In genomic region chr10:23437987-23438546, GRCh38 we compare ENCODE assay signal across 8 cellular contexts. TPM values are rescaled to one million over a fixed set of nuclear protein-coding genes. Genes with fewer than 3 reads are reported as not detected.
DNase-seq lines count a peak whose midpoint lies in the region; ATAC-seq and TF ChIP-seq lines count a peak whose summit lies in the region.

No MANE protein-coding gene starts in this region.

- no peaks in the 10 kb centered on the region for H3K27me3 ChIP-seq in sigmoid colon

- H3K27ac ChIP-seq in VCaP (peak overlapping the region; percentile 90), sigmoid colon (peak overlapping the region; percentile 85 to 99 (median 96))

- WGBS in sigmoid colon, 2 donors = 94 to 97% methylated on average over 20 of the region's 20 CpGs

- TF ChIP-seq CTCF in GM12864 (IDR thresholded peaks at IDR 0.05; ENCODE audit: low read depth, low read length, missing control alignments) = no peak
- no peak for TF ChIP-seq CTCF in VCaP (conservative IDR thresholded peaks at IDR 0.05)
- TF ChIP-seq CTCF in fibroblast of the aortic adventitia (IDR thresholded peaks at IDR 0.05; ENCODE audit: insufficient read depth, low read length) = no peak
- TF ChIP-seq CTCF in sigmoid colon (IDR thresholded peaks at IDR 0.05) = no peak

- H3K4me3 ChIP-seq in GM12864 (ENCODE audit: low read depth, low read length) (peak overlapping the region; percentile 73), fibroblast of the aortic adventitia (ENCODE audit: low read depth, low read length) (peak overlapping the region; percentile 71), sigmoid colon (peak overlapping the region; percentile 22 to 98 (median 84))

- intact Hi-C loops in sigmoid colon (cut with DNase I) = loop anchor here (2.0 to 10.0 kb wide), 5 partner anchors 93 to 1903 kb away; partner anchors contain the start of genes C10orf67, ENKUR, MLLT10 and MSRB2

- TF ChIP-seq POLR2A in sigmoid colon (IDR thresholded peaks at IDR 0.05) = no peak

- peaks cover 0 to 26% (median 23%) of the 10 kb centered on the region in 4 donors for H3K4me1 ChIP-seq in sigmoid colon

- no peak for ATAC-seq in HG03378 (IDR thresholded peaks at IDR 0.05; ENCODE audit: unreplicated experiment)
- ATAC-seq in HG02885 (IDR thresholded peaks at IDR 0.05; ENCODE audit: poor library complexity, unreplicated experiment) = no peak

- no peaks in the 10 kb centered on the region for H3K36me3 ChIP-seq in sigmoid colon

- H3K9me3 ChIP-seq in sigmoid colon = no peaks in the 10 kb centered on the region

- no peak for TF ChIP-seq EP300 in sigmoid colon (IDR thresholded peaks at IDR 0.05)

- DNase-seq in GM12864 (ENCODE audit: low read depth) (no peak), fibroblast of the aortic adventitia (ENCODE audit: low read depth) (no peak), sigmoid colon (no peak), RPMI8226 (no peak), NCI-H446 (lab: John Stamatoyannopoulos, UW) (no peak)

RNA-seq across cellular contexts. Expression of gene OTUD1, which starts 0.8 kb away (rescaled TPM):
- total RNA-seq in fibroblast of the aortic adventitia (ENCODE audit: low replicate concordance) (6.1 and 8.0 TPM in 2 replicates), sigmoid colon (10 to 100 TPM in 3 of 4 donors, 1 to 10 TPM in 1; 8.8 to 15.5 (median 12.4) TPM)
- polyA plus RNA-seq in sigmoid colon = 10 to 100 TPM in 2 of 3 donors, 1 to 10 TPM in 1; 6.7 to 19.2 (median 14.4) TPM
